ENCODE assay signal across 18 cellular contexts in the genomic region with DNA sequence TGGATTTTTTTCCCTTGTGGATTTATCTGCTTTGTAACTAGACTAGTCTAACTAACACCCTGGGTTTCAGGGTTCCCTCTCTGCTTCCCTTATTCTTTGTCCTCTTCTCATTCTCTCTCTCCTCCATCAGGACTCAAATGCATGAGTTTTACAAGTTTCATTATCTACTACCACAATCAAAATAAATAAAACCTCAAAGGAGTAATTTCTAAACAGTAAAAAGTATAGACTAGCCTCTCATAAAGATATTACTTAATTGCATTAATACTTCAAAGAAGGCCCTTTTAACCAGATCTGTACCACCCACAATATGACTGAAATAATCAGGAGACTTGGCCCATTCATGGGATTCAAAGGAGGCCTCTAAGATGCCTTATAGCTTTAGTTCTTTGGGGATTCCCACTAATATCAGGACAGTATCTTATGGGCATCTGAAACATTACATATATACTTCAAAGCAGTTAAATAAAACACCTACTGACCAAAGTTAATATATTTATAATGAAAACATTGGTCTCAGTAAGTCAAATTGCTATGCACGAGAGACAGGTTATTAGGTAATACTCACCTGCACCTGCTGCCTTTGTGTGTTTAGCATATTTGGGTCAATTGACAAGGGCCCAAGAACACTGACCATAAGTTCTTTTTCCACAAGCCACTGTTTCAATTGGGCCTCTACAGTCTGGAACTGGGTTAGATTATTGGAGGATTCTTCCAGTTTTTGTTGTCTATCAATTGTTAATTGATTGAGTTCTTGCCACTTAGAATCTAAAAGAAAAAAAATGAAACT.
DNase-seq lines count a peak whose midpoint lies in the region; ATAC-seq and TF ChIP-seq lines count a peak whose summit lies in the region.
"Had no signal": no experiment of that assay in that cellular context is flagged by ENCODE, and none has a peak within 500 bp of the region (broad histone marks: within the 10 kb centered on the region; RNA-seq: fewer than 3 reads in every experiment).

No MANE protein-coding gene starts in this region.

- no peaks in the 10 kb centered on the region for H3K9me3 ChIP-seq in HEK293 (ENCODE audit: control insufficient read depth, insufficient read depth, low read depth, low read length)
- no peaks in the 10 kb centered on the region for H3K9me3 ChIP-seq in neural progenitor cell (ENCODE audit: low read depth)
- H3K9me3 ChIP-seq in suprapubic skin = no peaks in the 10 kb centered on the region
- H3K9me3 ChIP-seq: BE2C, Peyer's patch had no signal

- WGBS in suprapubic skin = 86% methylated on average over 1 of the region's 1 CpG

- POLR2A ChIA-PET in HEK293 (lab: Yijun Ruan, JAX) = interaction anchor here (1.4 kb wide), 1 partner anchor 15 kb away, joined by 17 read pairs; no protein-coding TSS in a partner anchor

- peaks cover 3% of the 10 kb centered on the region for H3K27me3 Mint-ChIP-seq in neural progenitor cell (ENCODE audit: insufficient read depth, low read depth)

- no peaks in the 10 kb centered on the region for H3K27me3 ChIP-seq in neural progenitor cell
- H3K27me3 ChIP-seq in suprapubic skin = no peaks in the 10 kb centered on the region
- H3K27me3 ChIP-seq: BE2C, Peyer's patch had no signal

- DNase-seq in NCI-H146 (lab: John Stamatoyannopoulos, UW) (peak; percentile 45), fibroblast of villous mesenchyme (ENCODE audit: low read depth) (peak; percentile 51), neural progenitor cell (ENCODE audit: low spot score) (no peak), suprapubic skin (ENCODE audit: low spot score in 2 of 2) (no peak), activated gamma-delta T cell (lab: John Stamatoyannopoulos, UW) (no peak)
- DNase-seq: BE2C, DND-41, KBM-7, NCI-H1092, NCI-H1436, NCI-H2029 treated with DMSO at 0.1 percent for 48 hours, NCI-H226, NCI-H510A treated with DMSO at 0.1 percent for 48 hours, NCI-H748 treated with DMSO at 0.1 percent for 48 hours, Peyer's patch had no signal

- TF ChIP-seq POLR2A in suprapubic skin (IDR thresholded peaks at IDR 0.05) = no peak

- no peak overlapping the region for H3K4me2 ChIP-seq in neural progenitor cell

- H3K79me2 ChIP-seq in neural progenitor cell (ENCODE audit: low read depth) = no peaks in the 10 kb centered on the region

- no peak for TF ChIP-seq EP300 in suprapubic skin (IDR thresholded peaks at IDR 0.05)

- no peaks in the 10 kb centered on the region for H3K9me3 Mint-ChIP-seq in neural progenitor cell

- no peak overlapping the region for H2AFZ ChIP-seq in neural progenitor cell (replicated peaks)

- ATAC-seq in GM18498 (IDR thresholded peaks at IDR 0.05; ENCODE audit: unreplicated experiment) = no peak

- no peak overlapping the region for H3K4me3 Mint-ChIP-seq in neural progenitor cell

- H3K9ac ChIP-seq in neural progenitor cell = no peak overlapping the region

- CTCF ChIA-PET in HEK293 (lab: Yijun Ruan, JAX) = interaction anchor here (1.0 to 2.5 kb wide), 2 partner anchors 13 to 36 kb away, joined by 6 to 18 read pairs; no protein-coding TSS in a partner anchor

- peaks cover 41% of the 10 kb centered on the region for H3K4me1 ChIP-seq in HEK293 (ENCODE audit: control insufficient read depth, insufficient read depth, low read length)
- peaks cover 28% of the 10 kb centered on the region for H3K4me1 ChIP-seq in neural progenitor cell
- peaks cover 6% of the 10 kb centered on the region for H3K4me1 ChIP-seq in suprapubic skin

- peaks cover 12% of the 10 kb centered on the region for H3F3A ChIP-seq in neural progenitor cell (ENCODE audit: low read depth)

- H4K20me1 ChIP-seq in neural progenitor cell (ENCODE audit: low read depth) = no peaks in the 10 kb centered on the region

- H3K27ac Mint-ChIP-seq in neural progenitor cell = no peak overlapping the region

- H3K27ac ChIP-seq in HEK293 (ENCODE audit: extremely low read depth, low read depth, low read length) (0 out of 2 replicates have a peak overlapping the region, but pooled peaks have one; percentile 2), neural progenitor cell (peak overlapping the region; percentile 85), suprapubic skin (no peak overlapping the region)
- H3K27ac ChIP-seq: HL-60, Peyer's patch had no signal

- H3K4me1 Mint-ChIP-seq in neural progenitor cell = peaks cover 34% of the 10 kb centered on the region

- TF ChIP-seq CTCF in HEK293 (tag by site-specific recombination; IDR thresholded peaks at IDR 0.05) (no peak), fibroblast of villous mesenchyme (IDR thresholded peaks at IDR 0.05; ENCODE audit: insufficient read depth, low read depth, low read length) (no peak), neural progenitor cell (IDR thresholded peaks at IDR 0.05) (no peak), suprapubic skin (IDR thresholded peaks at IDR 0.05) (no peak)

- H3K36me3 ChIP-seq in HEK293 (ENCODE audit: control insufficient read depth in 2 of 2, insufficient read depth in 1 of 2, low read length in 2 of 2) = peaks cover 3% of the 10 kb centered on the region in 2 experiments
- peaks cover 10% of the 10 kb centered on the region for H3K36me3 ChIP-seq in neural progenitor cell
- peaks cover 21% of the 10 kb centered on the region for H3K36me3 ChIP-seq in suprapubic skin

- H3K4me3 ChIP-seq in HEK293 (ENCODE audit: low read depth, low read length) (no peak overlapping the region), fibroblast of villous mesenchyme (ENCODE audit: low read depth, low read length) (no peak overlapping the region), neural progenitor cell (no peak overlapping the region), suprapubic skin (no peak overlapping the region)
- H3K4me3 ChIP-seq: Peyer's patch had no signal

- peaks cover 31% of the 10 kb centered on the region for H3K36me3 Mint-ChIP-seq in neural progenitor cell

TF ChIP-seq in HEK293, 187 proteins besides CTCF, POLR2A, EP300 and RAD21 (continues in another document):
- TF ChIP-seq, protein P1, sequence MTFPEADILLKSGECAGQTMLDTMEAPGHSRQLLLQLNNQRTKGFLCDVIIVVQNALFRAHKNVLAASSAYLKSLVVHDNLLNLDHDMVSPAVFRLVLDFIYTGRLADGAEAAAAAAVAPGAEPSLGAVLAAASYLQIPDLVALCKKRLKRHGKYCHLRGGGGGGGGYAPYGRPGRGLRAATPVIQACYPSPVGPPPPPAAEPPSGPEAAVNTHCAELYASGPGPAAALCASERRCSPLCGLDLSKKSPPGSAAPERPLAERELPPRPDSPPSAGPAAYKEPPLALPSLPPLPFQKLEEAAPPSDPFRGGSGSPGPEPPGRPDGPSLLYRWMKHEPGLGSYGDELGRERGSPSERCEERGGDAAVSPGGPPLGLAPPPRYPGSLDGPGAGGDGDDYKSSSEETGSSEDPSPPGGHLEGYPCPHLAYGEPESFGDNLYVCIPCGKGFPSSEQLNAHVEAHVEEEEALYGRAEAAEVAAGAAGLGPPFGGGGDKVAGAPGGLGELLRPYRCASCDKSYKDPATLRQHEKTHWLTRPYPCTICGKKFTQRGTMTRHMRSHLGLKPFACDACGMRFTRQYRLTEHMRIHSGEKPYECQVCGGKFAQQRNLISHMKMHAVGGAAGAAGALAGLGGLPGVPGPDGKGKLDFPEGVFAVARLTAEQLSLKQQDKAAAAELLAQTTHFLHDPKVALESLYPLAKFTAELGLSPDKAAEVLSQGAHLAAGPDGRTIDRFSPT (tag by site-specific recombination; IDR thresholded peaks at IDR 0.05) = 0 out of 2 replicates have a peak, but pooled peaks have one; percentile 12
- TF ChIP-seq, protein P2, sequence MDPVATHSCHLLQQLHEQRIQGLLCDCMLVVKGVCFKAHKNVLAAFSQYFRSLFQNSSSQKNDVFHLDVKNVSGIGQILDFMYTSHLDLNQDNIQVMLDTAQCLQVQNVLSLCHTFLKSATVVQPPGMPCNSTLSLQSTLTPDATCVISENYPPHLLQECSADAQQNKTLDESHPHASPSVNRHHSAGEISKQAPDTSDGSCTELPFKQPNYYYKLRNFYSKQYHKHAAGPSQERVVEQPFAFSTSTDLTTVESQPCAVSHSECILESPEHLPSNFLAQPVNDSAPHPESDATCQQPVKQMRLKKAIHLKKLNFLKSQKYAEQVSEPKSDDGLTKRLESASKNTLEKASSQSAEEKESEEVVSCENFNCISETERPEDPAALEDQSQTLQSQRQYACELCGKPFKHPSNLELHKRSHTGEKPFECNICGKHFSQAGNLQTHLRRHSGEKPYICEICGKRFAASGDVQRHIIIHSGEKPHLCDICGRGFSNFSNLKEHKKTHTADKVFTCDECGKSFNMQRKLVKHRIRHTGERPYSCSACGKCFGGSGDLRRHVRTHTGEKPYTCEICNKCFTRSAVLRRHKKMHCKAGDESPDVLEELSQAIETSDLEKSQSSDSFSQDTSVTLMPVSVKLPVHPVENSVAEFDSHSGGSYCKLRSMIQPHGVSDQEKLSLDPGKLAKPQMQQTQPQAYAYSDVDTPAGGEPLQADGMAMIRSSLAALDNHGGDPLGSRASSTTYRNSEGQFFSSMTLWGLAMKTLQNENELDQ (tag by site-specific recombination; IDR thresholded peaks at IDR 0.05; ENCODE audit: low read depth) = no peak
- no peak for TF ChIP-seq ZNF19 (tag by site-specific recombination; IDR thresholded peaks at IDR 0.05; ENCODE audit: low read depth)
- no peak for TF ChIP-seq ZNF266 (tag by site-specific recombination; IDR thresholded peaks at IDR 0.05; ENCODE audit: low read depth)
- TF ChIP-seq MZF1 (tag by site-specific recombination; IDR thresholded peaks at IDR 0.05; ENCODE audit: borderline replicate concordance) = no peak
- TF ChIP-seq ZBTB17 (tag by site-specific recombination; IDR thresholded peaks at IDR 0.05) = 0 out of 2 replicates have a peak, but pooled peaks have one; percentile 6
- TF ChIP-seq, protein P3, sequence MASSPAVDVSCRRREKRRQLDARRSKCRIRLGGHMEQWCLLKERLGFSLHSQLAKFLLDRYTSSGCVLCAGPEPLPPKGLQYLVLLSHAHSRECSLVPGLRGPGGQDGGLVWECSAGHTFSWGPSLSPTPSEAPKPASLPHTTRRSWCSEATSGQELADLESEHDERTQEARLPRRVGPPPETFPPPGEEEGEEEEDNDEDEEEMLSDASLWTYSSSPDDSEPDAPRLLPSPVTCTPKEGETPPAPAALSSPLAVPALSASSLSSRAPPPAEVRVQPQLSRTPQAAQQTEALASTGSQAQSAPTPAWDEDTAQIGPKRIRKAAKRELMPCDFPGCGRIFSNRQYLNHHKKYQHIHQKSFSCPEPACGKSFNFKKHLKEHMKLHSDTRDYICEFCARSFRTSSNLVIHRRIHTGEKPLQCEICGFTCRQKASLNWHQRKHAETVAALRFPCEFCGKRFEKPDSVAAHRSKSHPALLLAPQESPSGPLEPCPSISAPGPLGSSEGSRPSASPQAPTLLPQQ (tag by site-specific recombination; IDR thresholded peaks at IDR 0.05) = peak; percentile 43; the same call in 1 of the 2 replicates
- no peak for TF ChIP-seq ZFHX2 (tag by site-specific recombination; conservative IDR thresholded peaks at IDR 0.05)
- no peak for TF ChIP-seq ZIC2 (tag by site-specific recombination; IDR thresholded peaks at IDR 0.05)
- no peak for TF ChIP-seq ZBTB7A (tag by site-specific recombination; IDR thresholded peaks at IDR 0.05; ENCODE audit: low read depth)
- TF ChIP-seq IKZF3 (tag by site-specific recombination; IDR thresholded peaks at IDR 0.05) = peak; percentile 55; the same call in 1 of the 2 replicates
- peak; percentile 72; the same call in 1 of the 2 replicates for TF ChIP-seq OSR2 (tag by site-specific recombination; IDR thresholded peaks at IDR 0.05)

Comparison
In these comparisons a context has a peak if more than half of its experiments do, and no peak if none do; other contexts are left out.
1. DNase-seq: peak in NCI-H146 (single experiment) and fibroblast of villous mesenchyme (single experiment); none in neural progenitor cell (single experiment), suprapubic skin (0 of 2) and activated gamma-delta T cell (single experiment).